In genomic region chr11:128525411-128526243, GRCh38 we compare ENCODE assay signal across 11 cellular contexts.
DNase-seq lines count a peak whose midpoint lies in the region; ATAC-seq and TF ChIP-seq lines count a peak whose summit lies in the region.
"Had no signal": no experiment of that assay in that cellular context is flagged by ENCODE, and none has a peak within 500 bp of the region (broad histone marks: within the 10 kb centered on the region; RNA-seq: fewer than 3 reads in every experiment).

No MANE protein-coding gene starts in this region.

- H3K36me3 Mint-ChIP-seq in activated CD4-positive, alpha-beta T cell treated with anti-CD3 and anti-CD28 coated beads for 36 hours (ENCODE audit: low read depth): peaks cover 11% of the 10 kb centered on the region
- peaks cover 12% of the 10 kb centered on the region for H3K36me3 Mint-ChIP-seq in T-helper 2 cell treated with Interferon-gamma antibody and Interleukin-4, amounts not matched to agents 5 μg/mL and 100 μg/mL, for 36 hours (ENCODE audit: low read depth)
- no peaks in the 10 kb centered on the region for H3K36me3 Mint-ChIP-seq in progenitor cell of endocrine pancreas (ENCODE audit: insufficient read depth)
- H3K36me3 Mint-ChIP-seq: brain had no signal

- DNase-seq in activated CD4-positive, alpha-beta T cell treated with anti-CD3 and anti-CD28 coated beads for 36 hours: peak; percentile 57
- DNase-seq in activated CD4-positive, alpha-beta T cell treated with anti-CD3 and anti-CD28 coated beads, Interleukin-2, amount 50 U/mL, for 1 hour: no peak
- DNase-seq in T-helper 2 cell treated with Interferon-gamma antibody and Interleukin-4, amounts not matched to agents 5 μg/mL and 100 μg/mL, for 36 hours (ENCODE audit: low spot score): peak; percentile 48
- DNase-seq in fibroblast of the aortic adventitia (ENCODE audit: low read depth) (peak; percentile 61), NCI-H524 treated with DMSO at 0.1 percent for 48 hours (lab: John Stamatoyannopoulos, UW) (no peak), progenitor cell of endocrine pancreas (ENCODE audit: low spot score, unreplicated experiment) (no peak)
- peak; percentile 15 for DNase-seq in stimulated activated naive CD4-positive, alpha-beta T cell treated with Interleukin-2 at 50 U/mL for 16 hours (lab: John Stamatoyannopoulos, UW)
- DNase-seq: SJCRH30 had no signal

- peak overlapping the region; percentile 58 for H3K4me3 Mint-ChIP-seq in activated CD4-positive, alpha-beta T cell treated with anti-CD3 and anti-CD28 coated beads for 36 hours
- peak overlapping the region; percentile 86 for H3K4me3 Mint-ChIP-seq in T-helper 2 cell treated with Interferon-gamma antibody and Interleukin-4, amounts not matched to agents 5 μg/mL and 100 μg/mL, for 36 hours
- no peak overlapping the region for H3K4me3 Mint-ChIP-seq in progenitor cell of endocrine pancreas (ENCODE audit: low read depth)

- TF ChIP-seq CTCF in fibroblast of the aortic adventitia (IDR thresholded peaks at IDR 0.05; ENCODE audit: insufficient read depth, low read length) (no peak), progenitor cell of endocrine pancreas (IDR thresholded peaks at IDR 0.05; ENCODE audit: unreplicated experiment) (no peak)

- H3K27me3 Mint-ChIP-seq in activated CD4-positive, alpha-beta T cell treated with anti-CD3 and anti-CD28 coated beads for 36 hours: no peaks in the 10 kb centered on the region
- H3K27me3 Mint-ChIP-seq in T-helper 2 cell treated with Interferon-gamma antibody and Interleukin-4, amounts not matched to agents 5 μg/mL and 100 μg/mL, for 36 hours (ENCODE audit: low read depth): no peaks in the 10 kb centered on the region
- H3K27me3 Mint-ChIP-seq in progenitor cell of endocrine pancreas: peaks cover 79% of the 10 kb centered on the region

- H3K9me3 Mint-ChIP-seq in activated CD4-positive, alpha-beta T cell treated with anti-CD3 and anti-CD28 coated beads for 36 hours (ENCODE audit: low read depth): no peaks in the 10 kb centered on the region
- H3K9me3 Mint-ChIP-seq in T-helper 2 cell treated with Interferon-gamma antibody and Interleukin-4, amounts not matched to agents 5 μg/mL and 100 μg/mL, for 36 hours: no peaks in the 10 kb centered on the region
- H3K9me3 Mint-ChIP-seq in progenitor cell of endocrine pancreas (ENCODE audit: low read depth): no peaks in the 10 kb centered on the region

- ATAC-seq in activated CD4-positive, alpha-beta T cell treated with anti-CD3 and anti-CD28 coated beads for 36 hours: peak; percentile 47
- ATAC-seq in GM19397 (IDR thresholded peaks at IDR 0.05; ENCODE audit: unreplicated experiment): no peak
- ATAC-seq: A549 had no signal

- intact Hi-C loops in activated CD4-positive, alpha-beta T cell treated with anti-CD3 and anti-CD28 coated beads for 36 hours (cut with DNase I, micrococcal nuclease): loop anchor here (1.0 to 2.0 kb wide), 7 partner anchors 26 to 287 kb away; no protein-coding TSS in a partner anchor

- peaks cover 70% of the 10 kb centered on the region for H3K4me1 Mint-ChIP-seq in activated CD4-positive, alpha-beta T cell treated with anti-CD3 and anti-CD28 coated beads for 36 hours
- peaks cover 59% of the 10 kb centered on the region for H3K4me1 Mint-ChIP-seq in T-helper 2 cell treated with Interferon-gamma antibody and Interleukin-4, amounts not matched to agents 5 μg/mL and 100 μg/mL, for 36 hours (ENCODE audit: low read depth)
- H3K4me1 Mint-ChIP-seq in progenitor cell of endocrine pancreas (ENCODE audit: low read depth): peaks cover 9% of the 10 kb centered on the region

- H3K4me3 ChIP-seq in fibroblast of the aortic adventitia (ENCODE audit: low read depth, low read length): no peak overlapping the region
- H3K4me3 ChIP-seq: A549, SJCRH30 had no signal

- peak overlapping the region; percentile 99 for H3K27ac Mint-ChIP-seq in activated CD4-positive, alpha-beta T cell treated with anti-CD3 and anti-CD28 coated beads for 36 hours
- peak overlapping the region; percentile 94 for H3K27ac Mint-ChIP-seq in T-helper 2 cell treated with Interferon-gamma antibody and Interleukin-4, amounts not matched to agents 5 μg/mL and 100 μg/mL, for 36 hours
- H3K27ac Mint-ChIP-seq in progenitor cell of endocrine pancreas: no peak overlapping the region

- POLR2A ChIA-PET in activated CD4-positive, alpha-beta T cell treated with anti-CD3 and anti-CD28 coated beads for 36 hours (lab: Charles Lee): interaction anchor here (0.5 to 1.6 kb wide), 29 partner anchors 10 to 1608 kb away, joined by 3 to 13 read pairs (median 4); no protein-coding TSS in a partner anchor

- CTCF ChIA-PET in activated CD4-positive, alpha-beta T cell treated with anti-CD3 and anti-CD28 coated beads for 36 hours (lab: Charles Lee): interaction anchor here (0.6 to 2.6 kb wide), 30 partner anchors 9 to 486 kb away, joined by 3 to 14 read pairs (median 4); no protein-coding TSS in a partner anchor

Comparison
In these comparisons a context has a peak if more than half of its experiments do, and no peak if none do; other contexts are left out.
1. DNase-seq: peak in activated CD4-positive, alpha-beta T cell treated with anti-CD3 and anti-CD28 coated beads for 36 hours (single experiment), T-helper 2 cell treated with Interferon-gamma antibody and Interleukin-4, amounts not matched to agents 5 μg/mL and 100 μg/mL, for 36 hours (single experiment), fibroblast of the aortic adventitia (single experiment) and stimulated activated naive CD4-positive, alpha-beta T cell treated with Interleukin-2 at 50 U/mL for 16 hours (single experiment); none in activated CD4-positive, alpha-beta T cell treated with anti-CD3 and anti-CD28 coated beads, Interleukin-2, amount 50 U/mL, for 1 hour (single experiment), NCI-H524 treated with DMSO at 0.1 percent for 48 hours (single experiment) and progenitor cell of endocrine pancreas (single experiment).